In the genomic region with DNA sequence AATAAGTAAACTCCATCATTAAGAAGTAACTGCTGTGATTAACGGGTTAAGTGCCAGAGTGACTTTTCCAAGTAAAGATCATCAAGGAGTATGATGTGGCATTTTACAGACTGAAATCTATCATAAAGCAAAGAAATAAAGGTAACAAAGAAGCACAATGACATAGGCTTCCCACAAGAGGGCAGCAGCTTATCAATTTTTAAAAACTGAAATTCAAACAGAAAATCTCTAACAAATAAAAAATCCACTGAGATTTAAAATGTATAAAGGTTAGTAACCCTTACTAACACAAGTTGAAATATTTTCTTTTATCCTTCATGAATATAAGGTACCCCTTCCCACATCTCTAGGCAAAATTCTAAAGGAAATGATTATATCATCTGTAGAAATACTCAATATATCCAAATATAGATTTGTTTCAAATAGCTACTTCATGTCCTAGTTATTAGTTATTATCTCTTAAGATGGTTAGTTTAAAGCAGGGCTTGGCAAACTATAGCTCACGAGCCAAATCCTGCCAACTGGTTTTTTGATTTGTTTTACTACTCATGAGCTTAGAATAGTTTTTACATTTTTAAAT, we compare ENCODE assay signal across 8 cellular contexts.
DNase-seq lines count a peak whose midpoint lies in the region; ATAC-seq and TF ChIP-seq lines count a peak whose summit lies in the region.

No MANE protein-coding gene starts in this region.

- no peak for TF ChIP-seq EP300 in Ishikawa (IDR thresholded peaks at IDR 0.05; ENCODE audit: borderline replicate concordance)

- peak; percentile 73 for TF ChIP-seq RAD21 in Ishikawa (IDR thresholded peaks at IDR 0.05; ENCODE audit: low read depth)

- DNase-seq in activated CD8-positive, alpha-beta memory T cell treated with anti-CD3 and anti-CD28 coated beads, Interleukin-2, amount 50 U/mL, for 4 hours, result peak; percentile 17
- DNase-seq in activated CD8-positive, alpha-beta memory T cell treated with anti-CD3 and anti-CD28 coated beads for 24 hours, result no peak
- DNase-seq in SW480 (ENCODE audit: low spot score), result peak; percentile 58
- DNase-seq in fibroblast of pulmonary artery (ENCODE audit: low read depth), result peak; percentile 73
- peak; percentile 26 for DNase-seq in retina

- H3K4me3 ChIP-seq in fibroblast of pulmonary artery (replicated peaks; ENCODE audit: low read depth, low read length), result no peak overlapping the region

- TF ChIP-seq CTCF in fibroblast of pulmonary artery (IDR thresholded peaks at IDR 0.05; ENCODE audit: low read length, missing control alignments), result peak; percentile 64

- ATAC-seq in GM21423 (IDR thresholded peaks at IDR 0.05; ENCODE audit: unreplicated experiment) (no peak), GM19463 (IDR thresholded peaks at IDR 0.05; ENCODE audit: unreplicated experiment) (no peak)

TF ChIP-seq in Ishikawa, 13 proteins besides CTCF, POLR2A, EP300 and RAD21:
- TF ChIP-seq NFIC (IDR thresholded peaks at IDR 0.05), result no peak
- TF ChIP-seq TAF1 (IDR thresholded peaks at IDR 0.05; ENCODE audit: low read depth), result no peak
- TF ChIP-seq CEBPB (IDR thresholded peaks at IDR 0.05), result no peak
- TF ChIP-seq USF1 (IDR thresholded peaks at IDR 0.05), result no peak
- no peak for TF ChIP-seq TEAD4 (IDR thresholded peaks at IDR 0.05)
- no peak for TF ChIP-seq TCF12 (IDR thresholded peaks at IDR 0.05; ENCODE audit: low read depth)
- no peak for TF ChIP-seq YY1 (IDR thresholded peaks at IDR 0.05; ENCODE audit: low read depth)
- no peak for TF ChIP-seq ZBTB7A (IDR thresholded peaks at IDR 0.05; ENCODE audit: low read depth)
- TF ChIP-seq, protein P1, sequence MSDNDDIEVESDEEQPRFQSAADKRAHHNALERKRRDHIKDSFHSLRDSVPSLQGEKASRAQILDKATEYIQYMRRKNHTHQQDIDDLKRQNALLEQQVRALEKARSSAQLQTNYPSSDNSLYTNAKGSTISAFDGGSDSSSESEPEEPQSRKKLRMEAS (IDR thresholded peaks at IDR 0.05), result no peak
- TF ChIP-seq EGR1 (IDR thresholded peaks at IDR 0.05), result no peak
- TF ChIP-seq CREB1 (IDR thresholded peaks at IDR 0.05; ENCODE audit: low read depth), result no peak
- TF ChIP-seq, protein P2, sequence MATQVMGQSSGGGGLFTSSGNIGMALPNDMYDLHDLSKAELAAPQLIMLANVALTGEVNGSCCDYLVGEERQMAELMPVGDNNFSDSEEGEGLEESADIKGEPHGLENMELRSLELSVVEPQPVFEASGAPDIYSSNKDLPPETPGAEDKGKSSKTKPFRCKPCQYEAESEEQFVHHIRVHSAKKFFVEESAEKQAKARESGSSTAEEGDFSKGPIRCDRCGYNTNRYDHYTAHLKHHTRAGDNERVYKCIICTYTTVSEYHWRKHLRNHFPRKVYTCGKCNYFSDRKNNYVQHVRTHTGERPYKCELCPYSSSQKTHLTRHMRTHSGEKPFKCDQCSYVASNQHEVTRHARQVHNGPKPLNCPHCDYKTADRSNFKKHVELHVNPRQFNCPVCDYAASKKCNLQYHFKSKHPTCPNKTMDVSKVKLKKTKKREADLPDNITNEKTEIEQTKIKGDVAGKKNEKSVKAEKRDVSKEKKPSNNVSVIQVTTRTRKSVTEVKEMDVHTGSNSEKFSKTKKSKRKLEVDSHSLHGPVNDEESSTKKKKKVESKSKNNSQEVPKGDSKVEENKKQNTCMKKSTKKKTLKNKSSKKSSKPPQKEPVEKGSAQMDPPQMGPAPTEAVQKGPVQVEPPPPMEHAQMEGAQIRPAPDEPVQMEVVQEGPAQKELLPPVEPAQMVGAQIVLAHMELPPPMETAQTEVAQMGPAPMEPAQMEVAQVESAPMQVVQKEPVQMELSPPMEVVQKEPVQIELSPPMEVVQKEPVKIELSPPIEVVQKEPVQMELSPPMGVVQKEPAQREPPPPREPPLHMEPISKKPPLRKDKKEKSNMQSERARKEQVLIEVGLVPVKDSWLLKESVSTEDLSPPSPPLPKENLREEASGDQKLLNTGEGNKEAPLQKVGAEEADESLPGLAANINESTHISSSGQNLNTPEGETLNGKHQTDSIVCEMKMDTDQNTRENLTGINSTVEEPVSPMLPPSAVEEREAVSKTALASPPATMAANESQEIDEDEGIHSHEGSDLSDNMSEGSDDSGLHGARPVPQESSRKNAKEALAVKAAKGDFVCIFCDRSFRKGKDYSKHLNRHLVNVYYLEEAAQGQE (IDR thresholded peaks at IDR 0.05; ENCODE audit: low read depth), result no peak
- TF ChIP-seq FOXM1 (IDR thresholded peaks at IDR 0.05; ENCODE audit: borderline replicate concordance, low read depth), result no peak
